In the genomic region with DNA sequence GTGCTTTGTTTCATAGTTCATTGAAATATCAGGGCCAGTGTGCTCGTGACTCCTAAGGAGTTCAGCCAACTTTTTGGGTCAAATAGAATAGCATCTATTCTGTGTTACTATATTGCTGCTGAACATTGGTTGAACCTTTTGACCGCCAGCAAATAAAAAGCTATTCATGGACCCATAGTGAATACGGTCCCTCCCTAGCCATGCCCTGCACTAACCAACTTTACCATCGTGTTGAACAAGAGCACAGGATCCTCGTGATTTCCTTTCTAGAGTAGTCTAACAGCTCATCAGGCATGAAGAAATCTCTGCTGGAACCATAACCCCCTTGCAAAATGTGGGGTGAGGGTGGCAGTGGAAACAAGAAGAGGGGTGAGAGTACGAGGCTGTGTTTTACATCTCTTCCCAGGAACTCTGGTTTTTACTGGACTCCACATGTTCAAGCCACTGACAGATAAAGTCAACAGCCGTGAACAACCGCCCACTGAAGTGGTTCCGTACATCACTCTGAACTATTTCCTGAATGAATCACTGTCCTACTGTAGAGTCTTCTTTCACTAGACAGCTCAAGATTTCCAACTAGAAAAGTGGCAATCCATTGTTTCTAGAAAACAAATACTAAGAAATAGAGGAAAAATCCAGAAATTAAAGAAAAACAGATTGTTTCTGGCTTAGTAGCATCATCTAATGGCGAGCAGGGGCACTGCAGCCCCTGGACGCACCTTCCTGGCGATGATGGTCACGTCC, we compare ENCODE assay signal across 8 cellular contexts.
A peak's percentile ranks its signal among the peaks of the same experiment; 100 is the strongest.
DNase-seq lines count a peak whose midpoint lies in the region; ATAC-seq and TF ChIP-seq lines count a peak whose summit lies in the region.

No MANE protein-coding gene starts in this region.

- H3K4me1 Mint-ChIP-seq in T-helper 17 cell = peaks cover 15% of the 10 kb centered on the region

- H3K36me3 Mint-ChIP-seq in T-helper 17 cell (ENCODE audit: low read depth) = peaks cover 3% of the 10 kb centered on the region

- peak; percentile 79 for TF ChIP-seq CTCF in 22Rv1 (IDR thresholded peaks at IDR 0.05)
- TF ChIP-seq CTCF in GM12865 (IDR thresholded peaks at IDR 0.05; ENCODE audit: insufficient read depth, low read depth, low read length, missing control alignments) = peak; percentile 84

- no peaks in the 10 kb centered on the region for H3K9me3 ChIP-seq in T-helper 17 cell (ENCODE audit: control insufficient read depth, low read length, poor library complexity, severe bottlenecking)

- peaks cover 41% of the 10 kb centered on the region for H3K27me3 Mint-ChIP-seq in T-helper 17 cell

- DNase-seq in GM12865 (ENCODE audit: low read depth) (peak; percentile 12), T-helper 17 cell (no peak), pons (ENCODE audit: low spot score) (peak; percentile 25), H4 (ENCODE audit: low spot score) (no peak), DMS79 treated with DMSO at 0.1 percent for 48 hours (lab: John Stamatoyannopoulos, UW) (no peak), NCI-H187 treated with DMSO at 0.1 percent for 48 hours (lab: John Stamatoyannopoulos, UW) (no peak)

- no peak overlapping the region for H3K27ac ChIP-seq in 22Rv1

- H3K4me3 Mint-ChIP-seq in T-helper 17 cell = peak overlapping the region; percentile 28

- no peak overlapping the region for H3K4me3 ChIP-seq in GM12865 (ENCODE audit: low read depth, low read length)

- ATAC-seq in T-helper 17 cell (peak; percentile 28), esophagus mucosa (peak; percentile 32)

- no peak overlapping the region for H3K27ac Mint-ChIP-seq in T-helper 17 cell

Comparison
In these comparisons a context has a peak if more than half of its experiments do, and no peak if none do; other contexts are left out.
1. DNase-seq: peak in GM12865 (single experiment) and pons (single experiment); none in T-helper 17 cell (0 of 3), H4 (single experiment), DMS79 treated with DMSO at 0.1 percent for 48 hours (single experiment) and NCI-H187 treated with DMSO at 0.1 percent for 48 hours (single experiment).